Comparison of ENCODE assay signal across 1 cellular context in the genomic region with DNA sequence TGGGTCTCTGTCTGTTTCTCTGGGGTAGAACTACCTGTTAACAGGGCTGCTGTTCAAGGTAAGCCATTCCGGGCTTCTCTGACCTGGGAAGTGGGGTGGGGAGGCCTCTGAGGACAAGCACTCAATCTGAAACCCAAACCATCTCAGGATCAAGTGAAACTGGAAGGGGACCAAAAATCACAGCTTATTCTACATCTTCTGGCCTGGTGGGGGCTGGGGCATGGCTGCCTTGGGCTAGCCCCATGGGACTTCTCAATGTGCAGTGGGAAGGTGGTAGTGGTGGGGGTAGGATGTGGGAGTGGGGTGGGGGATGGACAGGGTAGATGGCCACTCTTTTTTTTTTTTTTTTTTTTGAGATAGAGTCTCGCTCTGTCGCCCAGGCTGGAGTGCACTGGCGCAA.
A peak's percentile ranks its signal among the peaks of the same experiment; 100 is the strongest.
TF ChIP-seq lines count a peak whose summit lies in the region.

No MANE protein-coding gene starts in this region.

TF ChIP-seq in GM12878, 131 proteins besides CTCF, POLR2A, EP300 and RAD21:
- TF ChIP-seq MTA3 (IDR thresholded peaks at IDR 0.05; ENCODE audit: borderline replicate concordance, low read length) (no peak), TCF7 (IDR thresholded peaks at IDR 0.05; ENCODE audit: borderline replicate concordance) (no peak), IRF4 (IDR thresholded peaks at IDR 0.05; ENCODE audit: low read depth, low read length) (peak; percentile 18; the same call in 1 of the 2 replicates), ZNF384 (IDR thresholded peaks at IDR 0.05; ENCODE audit: borderline replicate concordance, low read depth, low read length) (peak; percentile 54; the same call in 1 of the 2 replicates), MEF2B (IDR thresholded peaks at IDR 0.05; ENCODE audit: partially characterized antibody, poor library complexity, severe bottlenecking) (peak; percentile 85), YY1 (IDR thresholded peaks at IDR 0.05; ENCODE audit: low read depth, low read length) (peak; percentile 54; the same call in 1 of the 2 replicates), TBL1XR1 (IDR thresholded peaks at IDR 0.05; ENCODE audit: low read depth, low read length) (peak; percentile 28; the same call in 1 of the 2 replicates), BCL11A (IDR thresholded peaks at IDR 0.05; ENCODE audit: low read depth, low read length) (peak; percentile 40; the same call in 1 of the 2 replicates), JUNB (IDR thresholded peaks at IDR 0.05) (peak; percentile 36; the same call in 1 of the 2 replicates), CBFB (IDR thresholded peaks at IDR 0.05; ENCODE audit: low read depth) (no peak), BMI1 (IDR thresholded peaks at IDR 0.05; ENCODE audit: borderline replicate concordance) (no peak), TCF12 (IDR thresholded peaks at IDR 0.05; ENCODE audit: low read depth, low read length) (0 out of 2 replicates have a peak, but pooled peaks have one; percentile 27), MEF2A (IDR thresholded peaks at IDR 0.05; ENCODE audit: insufficient read depth, low read depth, low read length) (no peak), IKZF1 (conservative IDR thresholded peaks at IDR 0.05) (peak; percentile 27; the same call in 1 of the 2 replicates), IKZF2 (IDR thresholded peaks at IDR 0.05) (peak in 1 of 2 experiments; percentile 39; a peak in 1 of 4 replicates), RCOR1 (conservative IDR thresholded peaks at IDR 0.05; ENCODE audit: low read depth, low read length) (0 out of 2 replicates have a peak, but pooled peaks have one; percentile 54), CHD2 (IDR thresholded peaks at IDR 0.05; ENCODE audit: borderline replicate concordance, low read depth, low read length) (peak; percentile 58), EED (IDR thresholded peaks at IDR 0.05; ENCODE audit: low read depth) (peak; percentile 64)
- TF ChIP-seq, protein P1, sequence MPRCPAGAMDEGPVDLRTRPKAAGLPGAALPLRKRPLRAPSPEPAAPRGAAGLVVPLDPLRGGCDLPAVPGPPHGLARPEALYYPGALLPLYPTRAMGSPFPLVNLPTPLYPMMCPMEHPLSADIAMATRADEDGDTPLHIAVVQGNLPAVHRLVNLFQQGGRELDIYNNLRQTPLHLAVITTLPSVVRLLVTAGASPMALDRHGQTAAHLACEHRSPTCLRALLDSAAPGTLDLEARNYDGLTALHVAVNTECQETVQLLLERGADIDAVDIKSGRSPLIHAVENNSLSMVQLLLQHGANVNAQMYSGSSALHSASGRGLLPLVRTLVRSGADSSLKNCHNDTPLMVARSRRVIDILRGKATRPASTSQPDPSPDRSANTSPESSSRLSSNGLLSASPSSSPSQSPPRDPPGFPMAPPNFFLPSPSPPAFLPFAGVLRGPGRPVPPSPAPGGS (IDR thresholded peaks at IDR 0.05; ENCODE audit: borderline replicate concordance, insufficient read depth, low read depth, low read length, poor library complexity, severe bottlenecking) = peak; percentile 79
